ENCODE assay signal across 10 cellular contexts in the genomic region with DNA sequence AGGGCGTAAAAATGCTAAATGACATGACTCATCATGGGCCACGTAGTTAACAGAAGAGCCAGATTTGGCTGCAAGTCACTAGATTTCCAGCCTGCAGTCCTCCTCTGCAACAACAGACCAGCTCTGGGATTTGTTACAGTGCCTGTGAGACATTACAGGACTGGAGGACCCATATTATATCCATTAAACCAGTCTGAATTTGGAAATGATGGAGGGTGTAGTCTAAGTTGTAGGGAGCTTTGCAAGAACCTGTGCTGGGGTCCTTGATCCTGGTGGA. TPM values are rescaled to one million over a fixed set of nuclear protein-coding genes. Genes with fewer than 3 reads are reported as not detected.
DNase-seq lines count a peak whose midpoint lies in the region; ATAC-seq and TF ChIP-seq lines count a peak whose summit lies in the region.
"Had no signal": no experiment of that assay in that cellular context is flagged by ENCODE, and none has a peak within 500 bp of the region (broad histone marks: within the 10 kb centered on the region; RNA-seq: fewer than 3 reads in every experiment).

No MANE protein-coding gene starts in this region.

- H3K4me1 Mint-ChIP-seq in T-helper 1 cell treated with Interleukin-12 subunit alpha and Interleukin-12 subunit beta and Interleukin-4 antibody, amounts not matched to agents 30 μg/mL and 1 μg/mL, for 36 hours (ENCODE audit: low read depth) = peaks cover 30% of the 10 kb centered on the region

- WGBS in mammary epithelial cell (ENCODE audit: low coverage, missing lambda C conversion rate) = 0% methylated on average over 2 of the region's 2 CpGs

- DNase-seq in T-helper 1 cell (no peak), mammary epithelial cell (peak; percentile 66), islet precursor cell (peak; percentile 74), tibial artery (peak in 1 of 2 donors; percentile 42), upper lobe of right lung (no peak)
- DNase-seq: 8988T had no signal

- H3K36me3 ChIP-seq in mammary epithelial cell (ENCODE audit: insufficient read depth, low read length) (no peaks in the 10 kb centered on the region), tibial artery (peaks cover 11 to 15% (median 11%) of the 10 kb centered on the region in 3 donors), upper lobe of right lung (no peaks in the 10 kb centered on the region)

- no peak for TF ChIP-seq CTCF in mammary epithelial cell (conservative IDR thresholded peaks at IDR 0.05 in 1 of 2, IDR thresholded peaks at IDR 0.05 in 1 of 2; ENCODE audit: extremely low read depth in 1 of 2, insufficient read depth in 1 of 2, low read depth in 1 of 2, low read length in 2 of 2)
- no peak for TF ChIP-seq CTCF in tibial artery (IDR thresholded peaks at IDR 0.05)
- TF ChIP-seq CTCF in upper lobe of right lung (IDR thresholded peaks at IDR 0.05) = no peak

- in situ Hi-C loops in mammary epithelial cell (cut with MboI; ENCODE audit: low sequenced_read_pairs in 2 of 2) = no loop called here

- CTCF ChIA-PET in mammary epithelial cell (lab: Charles Lee; ENCODE audit: low non-redundant PET) = no interaction called here

- no peaks in the 10 kb centered on the region for H3K79me2 ChIP-seq in mammary epithelial cell (ENCODE audit: insufficient read depth, low read length)

- peaks cover 2% of the 10 kb centered on the region for H3K36me3 Mint-ChIP-seq in T-helper 1 cell treated with Interleukin-12 subunit alpha and Interleukin-12 subunit beta and Interleukin-4 antibody, amounts not matched to agents 30 μg/mL and 1 μg/mL, for 36 hours (ENCODE audit: low read depth)

- H3K27ac Mint-ChIP-seq in T-helper 1 cell treated with Interleukin-12 subunit alpha and Interleukin-12 subunit beta and Interleukin-4 antibody, amounts not matched to agents 30 μg/mL and 1 μg/mL, for 36 hours = peak overlapping the region; percentile 68

- no TSS peak for BruUV-seq in mammary epithelial cell (replicated peaks; lab: Mats Ljungman, UMichigan)

- H3K9me3 Mint-ChIP-seq in T-helper 1 cell treated with Interleukin-12 subunit alpha and Interleukin-12 subunit beta and Interleukin-4 antibody, amounts not matched to agents 30 μg/mL and 1 μg/mL, for 36 hours = no peaks in the 10 kb centered on the region

- peak overlapping the region; percentile 60 for H3K9ac ChIP-seq in mammary epithelial cell (ENCODE audit: insufficient read depth, low read length)

- intact Hi-C loops in mammary epithelial cell (cut with micrococcal nuclease) (loop anchor here (1.0 to 2.0 kb wide), 5 partner anchors 25 to 116 kb away; partner anchors contain the start of gene IQGAP1), tibial artery (cut with DNase I; ENCODE audit: low total_unique reads) (loop anchor here (5.0 kb wide), 1 partner anchor 119 kb away; no protein-coding TSS in a partner anchor), upper lobe of right lung (cut with DNase I) (loop anchor here (5.0 kb wide), 1 partner anchor 119 kb away; no protein-coding TSS in a partner anchor)

- H3K27ac ChIP-seq in mammary epithelial cell (ENCODE audit: insufficient read depth, low read depth, low read length) (peak overlapping the region; percentile 90), tibial artery (peak overlapping the region; percentile 70 to 72), upper lobe of right lung (no peak overlapping the region)

- peak overlapping the region; percentile 57 for H3K4me2 ChIP-seq in mammary epithelial cell (ENCODE audit: insufficient read depth, low read depth, low read length)

- peaks cover 44% of the 10 kb centered on the region for H3K4me1 ChIP-seq in mammary epithelial cell (ENCODE audit: insufficient read depth, low read length)
- peaks cover 0 to 42% (median 30%) of the 10 kb centered on the region in 4 donors for H3K4me1 ChIP-seq in tibial artery
- peaks cover 22% of the 10 kb centered on the region for H3K4me1 ChIP-seq in upper lobe of right lung

- dilution Hi-C loops in mammary epithelial cell (cut with HindIII; ENCODE audit: low sequenced_read_pairs) = no loop called here

- H3K9me3 ChIP-seq in mammary epithelial cell (replicated peaks; ENCODE audit: insufficient read depth, low read length) (no peaks in the 10 kb centered on the region), tibial artery (no peaks in the 10 kb centered on the region), upper lobe of right lung (no peaks in the 10 kb centered on the region)

- H3K4me3 ChIP-seq in mammary epithelial cell (replicated peaks in 1 of 3; ENCODE audit: insufficient read depth in 1 of 3, low read depth in 2 of 3, low read length in 3 of 3) = no peak overlapping the region
- H3K4me3 ChIP-seq in tibial artery = no peak overlapping the region
- H3K4me3 ChIP-seq in upper lobe of right lung = no peak overlapping the region
- H3K4me3 ChIP-seq: lung had no signal

- H2AFZ ChIP-seq in mammary epithelial cell (ENCODE audit: low read depth, low read length) = no peak overlapping the region

- no peaks in the 10 kb centered on the region for H3K27me3 ChIP-seq in mammary epithelial cell (ENCODE audit: insufficient read depth, low read length)
- no peaks in the 10 kb centered on the region for H3K27me3 ChIP-seq in tibial artery
- H3K27me3 ChIP-seq in upper lobe of right lung = no peaks in the 10 kb centered on the region

- ATAC-seq in upper lobe of right lung (no peak), HG02571 (IDR thresholded peaks at IDR 0.05; ENCODE audit: unreplicated experiment) (no peak), HG03039 (IDR thresholded peaks at IDR 0.05; ENCODE audit: unreplicated experiment) (no peak)

- no peak overlapping the region for H3K4me3 Mint-ChIP-seq in T-helper 1 cell treated with Interleukin-12 subunit alpha and Interleukin-12 subunit beta and Interleukin-4 antibody, amounts not matched to agents 30 μg/mL and 1 μg/mL, for 36 hours

- no peaks in the 10 kb centered on the region for H4K20me1 ChIP-seq in mammary epithelial cell (ENCODE audit: insufficient read depth, low read length)

- no peaks in the 10 kb centered on the region for H3K27me3 Mint-ChIP-seq in T-helper 1 cell treated with Interleukin-12 subunit alpha and Interleukin-12 subunit beta and Interleukin-4 antibody, amounts not matched to agents 30 μg/mL and 1 μg/mL, for 36 hours (ENCODE audit: low read depth)

RNA-seq across cellular contexts. Expression of gene ZNF774, which starts 10.8 kb away (rescaled TPM):
- 1 to 10 TPM; 5.7 to 6.0 TPM for total RNA-seq in mammary epithelial cell
- 2.2 TPM for polyA plus RNA-seq in mammary epithelial cell
- 2.8 TPM for polyA minus RNA-seq in mammary epithelial cell
- 3.6 TPM for total RNA-seq in upper lobe of right lung

RNA-seq across cellular contexts. Expression of gene IQGAP1, which starts 25.2 kb away (rescaled TPM):
- total RNA-seq in mammary epithelial cell (100 to 1,000 TPM; 247 to 272 TPM), upper lobe of right lung (256 TPM)
- 131 TPM for polyA plus RNA-seq in mammary epithelial cell
- polyA minus RNA-seq in mammary epithelial cell = 618 TPM

Comparison
In these comparisons a context has a peak if more than half of its experiments do, and no peak if none do; other contexts are left out.
1. DNase-seq: peak in mammary epithelial cell (single experiment) and islet precursor cell (single experiment); none in T-helper 1 cell (0 of 5) and upper lobe of right lung (single experiment).